8 cellular contexts compared by ENCODE assay signal in the genomic region with DNA sequence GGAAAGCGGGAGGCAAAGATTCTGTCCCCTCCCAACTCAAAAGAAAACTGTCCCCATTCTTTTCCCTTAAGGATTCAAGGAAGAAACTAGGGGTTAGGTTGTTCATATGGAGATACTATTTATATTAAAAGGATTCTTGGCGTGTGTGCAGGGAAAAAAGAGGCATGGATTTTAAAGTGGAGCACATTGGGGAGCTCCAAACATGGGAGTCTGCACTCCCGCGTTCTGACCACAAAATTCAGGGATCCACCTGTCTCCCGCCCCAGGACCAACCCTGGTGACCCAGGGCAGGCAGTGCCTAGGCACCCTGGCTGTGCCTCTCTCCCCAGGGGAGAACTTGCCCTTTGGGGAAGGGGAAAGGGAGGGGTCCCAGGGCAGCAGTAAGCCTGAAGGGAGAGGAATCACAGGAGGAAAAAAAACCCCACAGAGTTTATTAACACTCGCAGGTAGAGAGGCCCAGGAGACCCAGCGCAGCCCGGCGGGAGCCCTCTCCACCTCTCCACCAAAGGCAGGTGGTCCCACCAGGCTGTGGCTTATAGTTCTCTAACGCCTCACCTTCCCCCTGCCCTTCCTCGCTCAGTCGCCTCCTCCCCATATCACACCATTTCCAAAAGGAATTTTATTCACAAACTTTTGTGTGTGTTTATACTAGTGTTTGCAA. TPM values are rescaled to one million over a fixed set of nuclear protein-coding genes. Genes with fewer than 3 reads are reported as not detected.
A peak's percentile ranks its signal among the peaks of the same experiment; 100 is the strongest.
DNase-seq lines count a peak whose midpoint lies in the region; ATAC-seq and TF ChIP-seq lines count a peak whose summit lies in the region.

No MANE protein-coding gene starts in this region.

- intact Hi-C loops in colonic mucosa (cut with DNase I), result no loop called here
- intact Hi-C loops in natural killer cell (cut with micrococcal nuclease), result loop anchor here (10.0 kb wide), 1 partner anchor 158 kb away; no protein-coding TSS in a partner anchor
- intact Hi-C loops in posterior vena cava (cut with DNase I), result loop anchor here in 1 of 2 donors (10.0 kb wide), 1 partner anchor 248 kb away; no protein-coding TSS in a partner anchor

- peak overlapping the region; percentile 97 for H3K4me3 Mint-ChIP-seq in natural killer cell

- H3K9me3 Mint-ChIP-seq in natural killer cell, result no peaks in the 10 kb centered on the region

- H3K27me3 ChIP-seq in BLaER1 (peaks cover 50% of the 10 kb centered on the region), HUES64 (ENCODE audit: insufficient read depth, low read length) (peaks cover 86% of the 10 kb centered on the region), colonic mucosa (no peaks in the 10 kb centered on the region)

- peak overlapping the region; percentile 98 for H3K4me2 ChIP-seq in BLaER1

- H3K9ac ChIP-seq in BLaER1 (no peak overlapping the region; the same call in 1 of the 2 replicates), HUES64 (ENCODE audit: low read depth, low read length) (no peak overlapping the region), colonic mucosa (ENCODE audit: low read depth in 2 of 2, low read length in 2 of 2) (peak overlapping the region; percentile 46 to 58)

- H3K27ac ChIP-seq in BLaER1, result no peak overlapping the region
- H3K27ac ChIP-seq in HUES64 (ENCODE audit: low read depth, low read length), result no peak overlapping the region
- peak overlapping the region; percentile 99 for H3K27ac ChIP-seq in colonic mucosa

- H3K9me3 ChIP-seq in BLaER1 (no peaks in the 10 kb centered on the region), HUES64 (ENCODE audit: insufficient read depth, low read depth, low read length) (no peaks in the 10 kb centered on the region), colonic mucosa (no peaks in the 10 kb centered on the region)

- WGBS in HUES64, result 2% methylated on average over 10 of the region's 12 CpGs

- no peak for ATAC-seq in natural killer cell
- no peak for ATAC-seq in HG03520 (IDR thresholded peaks at IDR 0.05; ENCODE audit: unreplicated experiment)

- DNase-seq in colonic mucosa (no peak), natural killer cell (no peak), posterior vena cava (ENCODE audit: low spot score) (no peak), DMS 273 treated with DMSO at 0.1 percent for 48 hours (lab: John Stamatoyannopoulos, UW) (no peak)
- no peak for DNase-seq in central memory CD4-positive, alpha-beta T cell

- H3K4me1 Mint-ChIP-seq in natural killer cell, result peaks cover 42 to 51% of the 10 kb centered on the region in 2 donors

- H3K36me3 ChIP-seq in BLaER1 (peaks cover 17% of the 10 kb centered on the region), HUES64 (ENCODE audit: insufficient read depth, low read length) (no peaks in the 10 kb centered on the region), colonic mucosa (no peaks in the 10 kb centered on the region)

- H4K20me1 ChIP-seq in BLaER1, result peaks cover 66% of the 10 kb centered on the region

- H3K27me3 Mint-ChIP-seq in natural killer cell (ENCODE audit: low read depth in 2 of 2), result peaks cover 3 to 12% of the 10 kb centered on the region in 2 donors

- peak overlapping the region; percentile 51 to 95 for H3K27ac Mint-ChIP-seq in natural killer cell

- H3K4me3 ChIP-seq in BLaER1 (peak overlapping the region; percentile 98), HUES64 (ENCODE audit: low read length) (peak overlapping the region; percentile 74; the same call in 1 of the 2 replicates), colonic mucosa (peak overlapping the region; percentile 87)

- peaks cover 46% of the 10 kb centered on the region for H3K4me1 ChIP-seq in BLaER1
- peaks cover 39% of the 10 kb centered on the region for H3K4me1 ChIP-seq in HUES64 (ENCODE audit: insufficient read depth, low read length)
- peaks cover 6% of the 10 kb centered on the region for H3K4me1 ChIP-seq in colonic mucosa

- H3K36me3 Mint-ChIP-seq in natural killer cell, result peaks cover 7% of the 10 kb centered on the region

- TF ChIP-seq CTCF in colonic mucosa (IDR thresholded peaks at IDR 0.05) (no peak), natural killer cell (IDR thresholded peaks at IDR 0.05) (no peak)

RNA-seq across cellular contexts. Expression of a gene that starts 2.2 kb away (rescaled TPM):
- 4.1 TPM for polyA plus RNA-seq in HUES64 (2013, experiment 1 of 2)
- polyA plus RNA-seq in HUES64 (2013, experiment 2 of 2), result 5.3 TPM
- total RNA-seq in colonic mucosa (10 to 100 TPM; 43.4 to 59.1 TPM), natural killer cell (10 to 100 TPM; 27.4 to 29.4 (median 28.5) TPM), posterior vena cava (10 to 100 TPM; 13.7 to 15.8 TPM)

RNA-seq across cellular contexts. Expression of a gene that starts 3.8 kb away (rescaled TPM):
- 1.7 TPM for polyA plus RNA-seq in HUES64 (2013, experiment 1 of 2)
- 3.4 TPM for polyA plus RNA-seq in HUES64 (2013, experiment 2 of 2)
- 10 to 100 TPM; 16.6 to 34.3 TPM for total RNA-seq in colonic mucosa
- 10 to 100 TPM; 44.3 to 51.6 (median 44.8) TPM for total RNA-seq in natural killer cell
- 10 to 100 TPM; 18.5 to 19.0 TPM for total RNA-seq in posterior vena cava

Comparison
In these comparisons a context has a peak if more than half of its experiments do, and no peak if none do; other contexts are left out.
1. H3K9ac ChIP-seq: peak in colonic mucosa (2 of 2); none in BLaER1 (single experiment) and HUES64 (single experiment).
2. Peak in every context shown above with its lines, with median percentiles within 50 percentile points of each other: H3K4me3 ChIP-seq.